ENCODE assay signal across 15 cellular contexts in the genomic region with DNA sequence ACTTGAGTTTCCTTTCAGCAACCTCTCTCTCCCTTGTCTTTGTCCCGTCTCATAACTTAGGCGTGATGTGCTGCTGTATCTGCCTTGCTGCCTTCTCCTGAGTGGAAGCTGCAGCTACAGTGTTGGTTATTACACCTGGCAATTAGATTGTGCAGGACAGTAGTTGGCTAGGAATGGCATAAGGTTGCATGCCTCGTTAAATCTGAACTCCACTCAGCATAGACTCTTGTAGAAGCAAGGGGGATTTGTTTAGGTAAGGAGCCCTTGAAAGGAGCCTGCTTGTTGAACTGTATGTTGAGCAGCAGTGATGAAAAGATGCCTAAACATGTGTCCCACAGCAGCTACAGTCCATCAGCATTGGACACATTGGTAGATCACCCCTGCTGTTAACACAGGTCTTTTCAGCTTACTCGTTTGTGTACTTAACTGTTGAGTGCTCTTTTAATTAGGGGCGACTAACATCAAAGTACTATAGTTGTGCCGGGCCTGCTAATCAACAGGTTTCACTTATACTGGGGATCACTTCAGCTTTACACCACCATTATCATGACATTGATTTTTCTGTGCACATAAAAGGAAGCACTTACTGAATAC.
DNase-seq lines count a peak whose midpoint lies in the region; ATAC-seq and TF ChIP-seq lines count a peak whose summit lies in the region.
"Had no signal": no experiment of that assay in that cellular context is flagged by ENCODE, and none has a peak within 500 bp of the region (broad histone marks: within the 10 kb centered on the region; RNA-seq: fewer than 3 reads in every experiment).

No MANE protein-coding gene starts in this region.

- in situ Hi-C loops in brain microvascular endothelial cell (cut with HindIII; ENCODE audit: low pct_ligation_motif_present, low sequenced_read_pairs) = no loop called here

- H4K20me1 ChIP-seq in Karpas-422 (ENCODE audit: insufficient read depth, low read depth, low read length) (no peaks in the 10 kb centered on the region), hepatocyte (ENCODE audit: insufficient read depth, poor library complexity, severe bottlenecking) (no peaks in the 10 kb centered on the region), neural progenitor cell (ENCODE audit: low read depth) (peaks cover 33% of the 10 kb centered on the region)

- no peak for ATAC-seq in effector memory CD8-positive, alpha-beta T cell (replicated peaks)
- ATAC-seq: left cardiac atrium had no signal

- H3K27me3 ChIP-seq in Karpas-422 (ENCODE audit: low read length) (no peaks in the 10 kb centered on the region), brain microvascular endothelial cell (replicated peaks) (no peaks in the 10 kb centered on the region), hepatocyte (no peaks in the 10 kb centered on the region), neural progenitor cell (no peaks in the 10 kb centered on the region)
- H3K27me3 ChIP-seq: sigmoid colon had no signal

- H3K79me2 ChIP-seq in Karpas-422 (ENCODE audit: low read length) (no peaks in the 10 kb centered on the region), hepatocyte (peaks cover 3% of the 10 kb centered on the region), neural progenitor cell (ENCODE audit: low read depth) (no peaks in the 10 kb centered on the region)

- H3K27ac Mint-ChIP-seq in effector memory CD8-positive, alpha-beta T cell = peak overlapping the region; percentile 65 to 88
- no peak overlapping the region for H3K27ac Mint-ChIP-seq in neural progenitor cell
- H3K27ac Mint-ChIP-seq: nephron had no signal

- no peaks in the 10 kb centered on the region for H3K9me2 ChIP-seq in Karpas-422 (replicated peaks; ENCODE audit: insufficient read depth, low read length)
- H3K9me2 ChIP-seq in hepatocyte (replicated peaks; ENCODE audit: insufficient read depth) = no peaks in the 10 kb centered on the region

- no peaks in the 10 kb centered on the region for H3K9me3 Mint-ChIP-seq in effector memory CD8-positive, alpha-beta T cell
- peaks cover 6% of the 10 kb centered on the region for H3K9me3 Mint-ChIP-seq in neural progenitor cell

- no peaks in the 10 kb centered on the region for H3F3A ChIP-seq in neural progenitor cell (ENCODE audit: low read depth)

- H3K4me3 ChIP-seq in Karpas-422 (ENCODE audit: low read length) = peak overlapping the region; percentile 59
- no peak overlapping the region for H3K4me3 ChIP-seq in brain microvascular endothelial cell (ENCODE audit: low read depth, low read length)
- no peak overlapping the region for H3K4me3 ChIP-seq in hepatocyte
- H3K4me3 ChIP-seq in neural progenitor cell = no peak overlapping the region
- H3K4me3 ChIP-seq: sigmoid colon had no signal

- H3K27ac ChIP-seq in Karpas-422 (ENCODE audit: low read length) = peak overlapping the region; percentile 99
- H3K27ac ChIP-seq in brain microvascular endothelial cell = no peak overlapping the region
- H3K27ac ChIP-seq in hepatocyte = no peak overlapping the region
- no peak overlapping the region for H3K27ac ChIP-seq in neural progenitor cell
- H3K27ac ChIP-seq: sigmoid colon had no signal

- peak overlapping the region; percentile 65 to 78 for H3K4me3 Mint-ChIP-seq in effector memory CD8-positive, alpha-beta T cell
- H3K4me3 Mint-ChIP-seq in neural progenitor cell = no peak overlapping the region
- H3K4me3 Mint-ChIP-seq: nephron had no signal

- peak; percentile 41 for DNase-seq in COR-L47 (lab: John Stamatoyannopoulos, UW)
- DNase-seq in Karpas-422 = peak; percentile 60
- peak; percentile 88 for DNase-seq in NCI-H345 (lab: John Stamatoyannopoulos, UW)
- DNase-seq in effector memory CD8-positive, alpha-beta T cell = no peak
- no peak for DNase-seq in brain microvascular endothelial cell
- no peak for DNase-seq in hepatocyte (ENCODE audit: low spot score)
- no peak for DNase-seq in DMS53 treated with DMSO at 0.1 percent for 48 hours (lab: John Stamatoyannopoulos, UW; ENCODE audit: unreplicated experiment)
- no peak for DNase-seq in neural progenitor cell (ENCODE audit: low spot score)
- DNase-seq: caudate nucleus, left cardiac atrium, sigmoid colon, substantia nigra, T1000 had no signal

- peaks cover 98% of the 10 kb centered on the region for H3K4me1 ChIP-seq in Karpas-422 (ENCODE audit: low read length)
- H3K4me1 ChIP-seq in hepatocyte (ENCODE audit: insufficient read depth) = peaks cover 24% of the 10 kb centered on the region
- peaks cover 33% of the 10 kb centered on the region for H3K4me1 ChIP-seq in neural progenitor cell

- H3K9ac ChIP-seq in Karpas-422 (ENCODE audit: low read length) (peak overlapping the region; percentile 71), neural progenitor cell (no peak overlapping the region)

- H3K36me3 ChIP-seq in Karpas-422 (ENCODE audit: insufficient read depth, low read length) (no peaks in the 10 kb centered on the region; the same call in 1 of the 2 replicates), brain microvascular endothelial cell (replicated peaks) (no peaks in the 10 kb centered on the region), hepatocyte (replicated peaks; ENCODE audit: insufficient read depth, low read depth) (no peaks in the 10 kb centered on the region), neural progenitor cell (no peaks in the 10 kb centered on the region)
- H3K36me3 ChIP-seq: sigmoid colon had no signal

- H3K4me1 Mint-ChIP-seq in effector memory CD8-positive, alpha-beta T cell (ENCODE audit: low read depth in 2 of 2) = peaks cover 2 to 29% of the 10 kb centered on the region in 2 donors
- H3K4me1 Mint-ChIP-seq in neural progenitor cell = peaks cover 69% of the 10 kb centered on the region

- TF ChIP-seq CTCF in brain microvascular endothelial cell (IDR thresholded peaks at IDR 0.05; ENCODE audit: low read depth, low read length, missing control alignments) (no peak), hepatocyte (IDR thresholded peaks at IDR 0.05; ENCODE audit: poor library complexity) (no peak), neural progenitor cell (IDR thresholded peaks at IDR 0.05) (no peak)

- H3K27me3 Mint-ChIP-seq in effector memory CD8-positive, alpha-beta T cell = peaks cover 0 to 9% of the 10 kb centered on the region in 2 donors
- peaks cover 4% of the 10 kb centered on the region for H3K27me3 Mint-ChIP-seq in neural progenitor cell (ENCODE audit: insufficient read depth, low read depth)

- H3K9me3 ChIP-seq in Karpas-422 (ENCODE audit: low read length) (no peaks in the 10 kb centered on the region), hepatocyte (ENCODE audit: low read depth) (no peaks in the 10 kb centered on the region), neural progenitor cell (ENCODE audit: low read depth) (no peaks in the 10 kb centered on the region)
- H3K9me3 ChIP-seq: sigmoid colon had no signal

- H3K4me2 ChIP-seq in Karpas-422 (ENCODE audit: low read depth, low read length, poor library complexity, severe bottlenecking) (peak overlapping the region; percentile 77), hepatocyte (no peak overlapping the region), neural progenitor cell (no peak overlapping the region)

- no peaks in the 10 kb centered on the region for H3K36me3 Mint-ChIP-seq in effector memory CD8-positive, alpha-beta T cell (ENCODE audit: insufficient read depth)
- peaks cover 5% of the 10 kb centered on the region for H3K36me3 Mint-ChIP-seq in neural progenitor cell
- H3K36me3 Mint-ChIP-seq: CD14-positive monocyte had no signal

- WGBS in hepatocyte (ENCODE audit: low lambda C conversion rate, missing lambda C conversion rate) = 66% methylated on average over 6 of the region's 6 CpGs

- peak overlapping the region; percentile 4; the same call in 1 of the 2 replicates for H2AFZ ChIP-seq in Karpas-422 (ENCODE audit: low read length)
- H2AFZ ChIP-seq in hepatocyte = no peak overlapping the region
- no peak overlapping the region for H2AFZ ChIP-seq in neural progenitor cell (replicated peaks)

Comparison
In these comparisons a context has a peak if more than half of its experiments do, and no peak if none do; other contexts are left out.
1. DNase-seq: peak in COR-L47 (single experiment), Karpas-422 (single experiment) and NCI-H345 (single experiment); none in effector memory CD8-positive, alpha-beta T cell (0 of 3), brain microvascular endothelial cell (single experiment), hepatocyte (single experiment), DMS53 treated with DMSO at 0.1 percent for 48 hours (single experiment) and neural progenitor cell (single experiment).